ENCODE assay signal across 11 cellular contexts in the genomic region with DNA sequence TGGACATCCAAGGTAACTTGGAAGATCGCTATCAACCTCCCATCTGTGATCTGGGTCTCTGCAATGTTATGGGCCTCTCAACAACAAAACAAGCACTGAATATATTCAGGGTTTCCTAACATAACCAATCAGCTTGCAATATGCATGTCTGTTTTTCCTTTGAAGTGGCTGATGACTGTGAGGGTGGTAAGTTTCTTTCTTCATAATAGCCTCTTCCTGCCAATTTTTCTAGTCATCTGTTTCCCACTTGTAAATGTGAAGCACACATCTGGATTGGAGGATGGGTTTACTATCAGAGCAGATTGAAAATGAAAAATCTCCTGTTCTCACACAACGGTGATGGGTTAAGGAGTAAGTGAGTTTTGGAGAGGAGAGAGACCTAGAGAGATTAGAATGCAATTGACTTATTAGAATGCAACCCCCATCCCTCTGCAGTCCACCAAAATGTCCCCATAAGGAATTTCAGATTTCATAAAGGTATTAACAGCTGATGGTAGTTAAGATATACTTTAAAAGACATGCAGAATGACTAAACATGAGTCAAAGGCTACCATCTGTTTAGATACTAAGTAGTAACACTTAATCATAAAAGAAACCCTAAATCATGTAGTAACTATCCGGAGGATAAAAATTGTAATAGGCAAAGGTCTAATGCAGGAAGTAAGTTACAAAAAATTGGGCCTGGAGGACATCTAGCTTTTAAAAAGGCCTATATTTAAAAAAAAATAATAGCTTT. TPM values are rescaled to one million over a fixed set of nuclear protein-coding genes. Genes with fewer than 3 reads are reported as not detected.
DNase-seq lines count a peak whose midpoint lies in the region; ATAC-seq and TF ChIP-seq lines count a peak whose summit lies in the region.
"Had no signal": no experiment of that assay in that cellular context is flagged by ENCODE, and none has a peak within 500 bp of the region (broad histone marks: within the 10 kb centered on the region; RNA-seq: fewer than 3 reads in every experiment).

No MANE protein-coding gene starts in this region.

- no peak overlapping the region for H3K4me3 ChIP-seq in effector memory CD4-positive, alpha-beta T cell (ENCODE audit: insufficient read depth, low read depth, low read length, poor library complexity, severe bottlenecking)
- H3K4me3 ChIP-seq: lower lobe of right lung, transverse colon had no signal

- POLR2A ChIA-PET in WTC11 (lab: Charles Lee), result no interaction called here

- no peaks in the 10 kb centered on the region for H3K9me3 ChIP-seq in effector memory CD4-positive, alpha-beta T cell (ENCODE audit: control insufficient read depth, low read length)
- H3K9me3 ChIP-seq: lower lobe of right lung, transverse colon had no signal

- ATAC-seq in stimulated activated memory B cell treated with anti-CD40 and anti-IgM and Interleukin-4, amounts not matched to agents 10 μg/mL and 1 μg/mL and 100 μg/mL, for 72 hours, result no peak
- ATAC-seq in WTC11, result no peak
- ATAC-seq: lower lobe of right lung had no signal

- peaks cover 97% of the 10 kb centered on the region for H3K36me3 Mint-ChIP-seq in activated T-cell treated with anti-CD3 and anti-CD28 coated beads, Interleukin-2, amount 50 U/mL, for 24 hours (ENCODE audit: low read depth)
- peaks cover 78% of the 10 kb centered on the region for H3K36me3 Mint-ChIP-seq in stimulated activated memory B cell treated with anti-CD40 and anti-IgM and Interleukin-4, amounts not matched to agents 10 μg/mL and 1 μg/mL and 100 μg/mL, for 72 hours
- peaks cover 56% of the 10 kb centered on the region for H3K36me3 Mint-ChIP-seq in WTC11

- H3K27ac Mint-ChIP-seq in activated T-cell treated with anti-CD3 and anti-CD28 coated beads, Interleukin-2, amount 50 U/mL, for 24 hours, result peak overlapping the region; percentile 94
- H3K27ac Mint-ChIP-seq in stimulated activated memory B cell treated with anti-CD40 and anti-IgM and Interleukin-4, amounts not matched to agents 10 μg/mL and 1 μg/mL and 100 μg/mL, for 72 hours, result peak overlapping the region; percentile 60
- no peak overlapping the region for H3K27ac Mint-ChIP-seq in WTC11

- H3K27me3 ChIP-seq in effector memory CD4-positive, alpha-beta T cell (replicated peaks; ENCODE audit: control insufficient read depth, insufficient read depth, low read length, poor library complexity, severe bottlenecking), result no peaks in the 10 kb centered on the region
- H3K27me3 ChIP-seq: transverse colon had no signal

- peaks cover 44% of the 10 kb centered on the region for H3K4me1 Mint-ChIP-seq in activated T-cell treated with anti-CD3 and anti-CD28 coated beads, Interleukin-2, amount 50 U/mL, for 24 hours (ENCODE audit: low read depth)
- no peaks in the 10 kb centered on the region for H3K4me1 Mint-ChIP-seq in stimulated activated memory B cell treated with anti-CD40 and anti-IgM and Interleukin-4, amounts not matched to agents 10 μg/mL and 1 μg/mL and 100 μg/mL, for 72 hours
- no peaks in the 10 kb centered on the region for H3K4me1 Mint-ChIP-seq in WTC11
- H3K4me1 Mint-ChIP-seq: B cell had no signal

- CTCF ChIA-PET in WTC11 (lab: Charles Lee), result interaction anchor here (1.1 kb wide), 1 partner anchor 12 kb away, joined by 4 read pairs; no protein-coding TSS in a partner anchor

- no peaks in the 10 kb centered on the region for H3K27me3 Mint-ChIP-seq in activated T-cell treated with anti-CD3 and anti-CD28 coated beads, Interleukin-2, amount 50 U/mL, for 24 hours
- H3K27me3 Mint-ChIP-seq in stimulated activated memory B cell treated with anti-CD40 and anti-IgM and Interleukin-4, amounts not matched to agents 10 μg/mL and 1 μg/mL and 100 μg/mL, for 72 hours, result no peaks in the 10 kb centered on the region
- H3K27me3 Mint-ChIP-seq in WTC11 (ENCODE audit: low read depth), result no peaks in the 10 kb centered on the region
- H3K27me3 Mint-ChIP-seq: B cell had no signal

- no peak for DNase-seq in activated T-cell treated with anti-CD3 and anti-CD28 coated beads, Interleukin-2, amount 50 U/mL, for 24 hours
- DNase-seq in activated T-cell treated with anti-CD3 and anti-CD28 coated beads for 4 hours, result no peak
- peak; percentile 91 for DNase-seq in RPMI7951 (ENCODE audit: low read depth)
- DNase-seq in effector memory CD4-positive, alpha-beta T cell, result no peak
- no peak for DNase-seq in erythroblast (lab: John Stamatoyannopoulos, UW)
- DNase-seq in NCI-H2029 treated with DMSO at 0.1 percent for 48 hours (lab: John Stamatoyannopoulos, UW), result no peak
- no peak for DNase-seq in WTC11 (ENCODE audit: low spot score)
- DNase-seq: lower lobe of right lung, transverse colon had no signal

- peak overlapping the region; percentile 52 for H3K4me3 Mint-ChIP-seq in activated T-cell treated with anti-CD3 and anti-CD28 coated beads, Interleukin-2, amount 50 U/mL, for 24 hours
- no peak overlapping the region for H3K4me3 Mint-ChIP-seq in stimulated activated memory B cell treated with anti-CD40 and anti-IgM and Interleukin-4, amounts not matched to agents 10 μg/mL and 1 μg/mL and 100 μg/mL, for 72 hours
- H3K4me3 Mint-ChIP-seq in WTC11, result no peak overlapping the region
- H3K4me3 Mint-ChIP-seq: B cell had no signal

- peaks cover 6% of the 10 kb centered on the region for H3K9me3 Mint-ChIP-seq in activated T-cell treated with anti-CD3 and anti-CD28 coated beads, Interleukin-2, amount 50 U/mL, for 24 hours
- no peaks in the 10 kb centered on the region for H3K9me3 Mint-ChIP-seq in stimulated activated memory B cell treated with anti-CD40 and anti-IgM and Interleukin-4, amounts not matched to agents 10 μg/mL and 1 μg/mL and 100 μg/mL, for 72 hours
- H3K9me3 Mint-ChIP-seq in WTC11, result peaks cover 21% of the 10 kb centered on the region

- H3K27ac ChIP-seq in effector memory CD4-positive, alpha-beta T cell (ENCODE audit: insufficient read depth, low read length, poor library complexity, severe bottlenecking), result peak overlapping the region; percentile 30
- H3K27ac ChIP-seq: lower lobe of right lung, transverse colon had no signal

- no peak for TF ChIP-seq CTCF in WTC11 (IDR thresholded peaks at IDR 0.05)

- H3K4me1 ChIP-seq in effector memory CD4-positive, alpha-beta T cell (ENCODE audit: control insufficient read depth, insufficient read depth, low read length, poor library complexity, severe bottlenecking), result peaks cover 5% of the 10 kb centered on the region
- H3K4me1 ChIP-seq: lower lobe of right lung, transverse colon had no signal

- no peak for TF ChIP-seq POLR2A in erythroblast (IDR thresholded peaks at IDR 0.05; ENCODE audit: low read length)

- peaks cover 47% of the 10 kb centered on the region for H3K36me3 ChIP-seq in effector memory CD4-positive, alpha-beta T cell (ENCODE audit: control insufficient read depth, insufficient read depth, low read length)

TF ChIP-seq in WTC11, 78 proteins besides CTCF, POLR2A, EP300 and RAD21 (continues in another document):
- TF ChIP-seq JAZF1 (CRISPR knock-in tag; IDR thresholded peaks at IDR 0.05), result no peak
- TF ChIP-seq, protein P1, sequence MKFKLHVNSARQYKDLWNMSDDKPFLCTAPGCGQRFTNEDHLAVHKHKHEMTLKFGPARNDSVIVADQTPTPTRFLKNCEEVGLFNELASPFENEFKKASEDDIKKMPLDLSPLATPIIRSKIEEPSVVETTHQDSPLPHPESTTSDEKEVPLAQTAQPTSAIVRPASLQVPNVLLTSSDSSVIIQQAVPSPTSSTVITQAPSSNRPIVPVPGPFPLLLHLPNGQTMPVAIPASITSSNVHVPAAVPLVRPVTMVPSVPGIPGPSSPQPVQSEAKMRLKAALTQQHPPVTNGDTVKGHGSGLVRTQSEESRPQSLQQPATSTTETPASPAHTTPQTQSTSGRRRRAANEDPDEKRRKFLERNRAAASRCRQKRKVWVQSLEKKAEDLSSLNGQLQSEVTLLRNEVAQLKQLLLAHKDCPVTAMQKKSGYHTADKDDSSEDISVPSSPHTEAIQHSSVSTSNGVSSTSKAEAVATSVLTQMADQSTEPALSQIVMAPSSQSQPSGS (CRISPR knock-in tag; IDR thresholded peaks at IDR 0.05; ENCODE audit: borderline replicate concordance, low read depth), result no peak
- TF ChIP-seq ZNF138 (CRISPR knock-in tag; conservative IDR thresholded peaks at IDR 0.05), result no peak
- TF ChIP-seq ZNF317 (CRISPR knock-in tag; IDR thresholded peaks at IDR 0.05; ENCODE audit: borderline replicate concordance, low read depth), result no peak
- no peak for TF ChIP-seq MYBL2 (CRISPR knock-in tag; IDR thresholded peaks at IDR 0.05)
- TF ChIP-seq, protein P2, sequence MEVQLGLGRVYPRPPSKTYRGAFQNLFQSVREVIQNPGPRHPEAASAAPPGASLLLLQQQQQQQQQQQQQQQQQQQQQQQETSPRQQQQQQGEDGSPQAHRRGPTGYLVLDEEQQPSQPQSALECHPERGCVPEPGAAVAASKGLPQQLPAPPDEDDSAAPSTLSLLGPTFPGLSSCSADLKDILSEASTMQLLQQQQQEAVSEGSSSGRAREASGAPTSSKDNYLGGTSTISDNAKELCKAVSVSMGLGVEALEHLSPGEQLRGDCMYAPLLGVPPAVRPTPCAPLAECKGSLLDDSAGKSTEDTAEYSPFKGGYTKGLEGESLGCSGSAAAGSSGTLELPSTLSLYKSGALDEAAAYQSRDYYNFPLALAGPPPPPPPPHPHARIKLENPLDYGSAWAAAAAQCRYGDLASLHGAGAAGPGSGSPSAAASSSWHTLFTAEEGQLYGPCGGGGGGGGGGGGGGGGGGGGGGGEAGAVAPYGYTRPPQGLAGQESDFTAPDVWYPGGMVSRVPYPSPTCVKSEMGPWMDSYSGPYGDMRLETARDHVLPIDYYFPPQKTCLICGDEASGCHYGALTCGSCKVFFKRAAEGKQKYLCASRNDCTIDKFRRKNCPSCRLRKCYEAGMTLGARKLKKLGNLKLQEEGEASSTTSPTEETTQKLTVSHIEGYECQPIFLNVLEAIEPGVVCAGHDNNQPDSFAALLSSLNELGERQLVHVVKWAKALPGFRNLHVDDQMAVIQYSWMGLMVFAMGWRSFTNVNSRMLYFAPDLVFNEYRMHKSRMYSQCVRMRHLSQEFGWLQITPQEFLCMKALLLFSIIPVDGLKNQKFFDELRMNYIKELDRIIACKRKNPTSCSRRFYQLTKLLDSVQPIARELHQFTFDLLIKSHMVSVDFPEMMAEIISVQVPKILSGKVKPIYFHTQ (CRISPR knock-in tag; IDR thresholded peaks at IDR 0.05), result no peak
- TF ChIP-seq KAT7 (CRISPR knock-in tag; IDR thresholded peaks at IDR 0.05; ENCODE audit: borderline replicate concordance), result no peak
- TF ChIP-seq, protein P3, sequence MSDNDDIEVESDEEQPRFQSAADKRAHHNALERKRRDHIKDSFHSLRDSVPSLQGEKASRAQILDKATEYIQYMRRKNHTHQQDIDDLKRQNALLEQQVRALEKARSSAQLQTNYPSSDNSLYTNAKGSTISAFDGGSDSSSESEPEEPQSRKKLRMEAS (CRISPR knock-in tag; IDR thresholded peaks at IDR 0.05), result no peak
- TF ChIP-seq ZBTB21 (CRISPR knock-in tag; IDR thresholded peaks at IDR 0.05; ENCODE audit: borderline replicate concordance), result no peak
- TF ChIP-seq TP53 (CRISPR knock-in tag; IDR thresholded peaks at IDR 0.05), result no peak
- TF ChIP-seq JUN (CRISPR knock-in tag; IDR thresholded peaks at IDR 0.05), result no peak
- no peak for TF ChIP-seq FOXJ3 (CRISPR knock-in tag; IDR thresholded peaks at IDR 0.05; ENCODE audit: borderline replicate concordance)
- TF ChIP-seq ZNF416 (CRISPR knock-in tag; IDR thresholded peaks at IDR 0.05), result no peak

RNA-seq across cellular contexts. Expression of a gene that starts 58.4 kb away (rescaled TPM):
- total RNA-seq in RPMI7951 (2014; rRNA removed; shearing (Covaris generic)), result 13.5 and 16.5 TPM in 2 replicates
- total RNA-seq in WTC11 (2021), result 59.9 to 64.1 TPM (median 61.0 TPM) in 3 replicates
